Comparison of ENCODE assay signal across 10 cellular contexts in the genomic region with DNA sequence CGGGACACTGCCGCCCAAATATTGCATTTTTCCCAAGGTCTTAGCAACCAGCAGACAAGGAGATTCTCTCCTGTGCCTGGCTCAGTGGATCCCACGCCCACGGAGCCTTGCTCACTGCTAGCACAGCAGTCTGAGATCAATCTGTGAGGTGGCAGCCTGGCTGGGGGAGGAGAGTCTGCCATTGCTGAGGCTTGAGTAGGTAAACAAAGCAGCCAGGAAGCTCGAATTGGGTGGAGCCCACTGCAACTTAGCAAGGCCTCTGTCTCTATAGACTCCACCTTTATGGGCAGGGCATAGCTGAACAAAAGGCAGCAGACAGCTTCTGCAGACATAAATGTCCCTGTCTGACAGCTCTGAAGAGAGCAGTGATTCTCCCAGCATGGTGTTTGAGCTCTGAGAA. TPM values are rescaled to one million over a fixed set of nuclear protein-coding genes. Genes with fewer than 3 reads are reported as not detected.
A peak's percentile ranks its signal among the peaks of the same experiment; 100 is the strongest.
DNase-seq lines count a peak whose midpoint lies in the region; TF ChIP-seq lines count a peak whose summit lies in the region.
"Not testable (repeated sequence)": the region's sequence is repeated elsewhere in the genome, so short reads cannot be mapped to it uniquely, and the experiment has no call there.
"Had no signal": no experiment of that assay in that cellular context is flagged by ENCODE, and none has a peak within 500 bp of the region (broad histone marks: within the 10 kb centered on the region; RNA-seq: fewer than 3 reads in every experiment).

No MANE protein-coding gene starts in this region.

- H3K9me3 ChIP-seq in hepatocyte (ENCODE audit: low read depth), result not testable (repeated sequence)

- H3K4me2 ChIP-seq in hepatocyte, result not testable (repeated sequence)

- not testable (repeated sequence) for H3K4me1 ChIP-seq in hepatocyte (ENCODE audit: insufficient read depth)

- peak overlapping the region in 24 of 59 donors; percentile 10 to 72 (median 35) for H3K27ac ChIP-seq in dorsolateral prefrontal cortex
- not testable (repeated sequence) for H3K27ac ChIP-seq in hepatocyte

- DNase-seq in ELF-1 (ENCODE audit: low read depth, low spot score) (peak; percentile 37), NCI-H1436 (lab: John Stamatoyannopoulos, UW) (peak; percentile 43), NCI-H748 treated with DMSO at 0.1 percent for 48 hours (lab: John Stamatoyannopoulos, UW) (peak; percentile 2), amniotic epithelial cell (ENCODE audit: low read depth) (peak; percentile 44), dorsolateral prefrontal cortex (peak in 9 of 10 donors; percentile 6 to 86 (median 77)), hepatocyte (ENCODE audit: low spot score) (peak; percentile 7), non-pigmented ciliary epithelial cell (ENCODE audit: low read depth) (peak; percentile 18)

- not testable (repeated sequence) for H3K79me2 ChIP-seq in hepatocyte

- not testable (repeated sequence) for H3K27me3 ChIP-seq in dorsolateral prefrontal cortex, hepatocyte

- not testable (repeated sequence) for TF ChIP-seq CTCF in dorsolateral prefrontal cortex (IDR thresholded peaks at IDR 0.05 in 54 of 56, conservative IDR thresholded peaks at IDR 0.05 in 2 of 56; ENCODE audit: low read depth in 1 of 56, partially characterized antibody in 56 of 56); hepatocyte (IDR thresholded peaks at IDR 0.05; ENCODE audit: poor library complexity)

- H3K9me2 ChIP-seq in hepatocyte (replicated peaks; ENCODE audit: insufficient read depth), result not testable (repeated sequence)

- not testable (repeated sequence) for H4K20me1 ChIP-seq in hepatocyte (ENCODE audit: insufficient read depth, poor library complexity, severe bottlenecking)

- not testable (repeated sequence) for H3K36me3 ChIP-seq in hepatocyte (replicated peaks; ENCODE audit: insufficient read depth, low read depth)

- not testable (repeated sequence) for H3K4me3 ChIP-seq in dorsolateral prefrontal cortex, hepatocyte

- intact Hi-C loops in dorsolateral prefrontal cortex (cut with DNase I), result not testable (repeated sequence)

- H2AFZ ChIP-seq in hepatocyte, result not testable (repeated sequence)

- 73% methylated on average over 5 of the region's 5 CpGs for WGBS in hepatocyte (ENCODE audit: low lambda C conversion rate, missing lambda C conversion rate)

RNA-seq across cellular contexts. Expression of a gene that starts 16.4 kb away (rescaled TPM):
- 10 to 100 TPM in 98 of 120 experiments, 1 to 10 TPM in 22; 3.3 to 29.4 (median 14.8) TPM for total RNA-seq in dorsolateral prefrontal cortex
- total RNA-seq in hepatocyte, result 8.4 and 8.5 TPM in 2 replicates
- polyA plus RNA-seq in hepatocyte, result 6.5 and 9.1 TPM in 2 replicates
- total RNA-seq: activated CD4-positive, alpha-beta memory T cell treated with anti-CD3 and anti-CD28 coated beads for 36 hours; activated naive CD4-positive, alpha-beta T cell treated with anti-CD3 and anti-CD28 coated beads for 36 hours; activated T-helper 1 cell treated with anti-CD3 and anti-CD28 coated beads, Interleukin-12 subunit alpha, Interleukin-12 subunit beta, Interleukin-2, Interleukin-4 antibody, amounts not matched to agents 30 ng/mL and 10 ng/mL and 1 ng/mL, durations not matched to agents 14 hours and 24 hours and 36 hours had no signal

Comparison
In these comparisons a context has a peak if more than half of its experiments do, and no peak if none do; other contexts are left out.
1. DNase-seq: peak in every context shown above with its lines; median percentile 77 in dorsolateral prefrontal cortex; 44 in amniotic epithelial cell; 43 in NCI-H1436; 37 in ELF-1; 18 in non-pigmented ciliary epithelial cell; 7 in hepatocyte; 2 in NCI-H748 treated with DMSO at 0.1 percent for 48 hours.